In the genomic region with DNA sequence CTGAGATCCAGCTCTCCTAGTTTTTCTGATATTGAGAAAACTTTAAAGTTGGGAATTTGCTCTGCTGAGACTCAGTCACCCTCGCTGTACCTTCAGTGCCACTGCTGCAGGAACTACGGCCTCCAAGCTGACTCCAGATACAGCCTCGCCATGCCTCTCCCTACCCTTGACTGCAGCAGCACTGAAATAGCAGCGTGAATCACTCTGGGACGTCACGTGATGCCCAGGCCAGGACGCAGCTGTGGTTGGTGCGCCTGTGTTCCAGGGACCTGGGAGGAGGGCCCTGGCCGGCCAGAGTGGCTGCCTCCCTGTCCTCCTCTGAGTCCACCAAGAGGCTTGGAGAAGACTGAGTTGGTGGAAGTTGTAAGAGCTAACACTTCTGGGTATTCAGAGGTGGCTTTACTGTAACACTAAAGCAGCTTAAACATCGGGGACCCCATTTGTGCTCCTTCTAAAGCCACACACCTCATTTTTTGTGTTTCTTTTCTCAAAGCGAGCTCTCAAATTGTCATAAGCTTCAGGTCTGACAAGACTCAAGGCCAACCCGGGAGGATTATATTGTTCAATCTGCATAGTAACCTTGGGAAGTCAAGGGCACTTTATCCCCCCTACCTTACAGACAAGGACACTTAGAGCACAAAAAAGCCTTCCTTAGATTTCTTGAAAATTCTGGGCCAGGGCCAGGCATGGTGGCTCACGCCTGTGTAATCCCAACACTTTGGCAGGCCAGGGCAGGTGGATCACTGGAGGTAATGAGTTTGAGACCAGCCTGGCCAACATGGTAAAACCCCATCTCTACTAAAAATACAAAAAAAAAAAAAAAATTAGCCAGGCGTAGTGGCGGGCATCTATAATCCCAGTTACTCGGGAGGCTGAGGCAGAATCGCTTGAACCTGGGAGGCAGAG, we compare ENCODE assay signal across 1 cellular context.
A peak's percentile ranks its signal among the peaks of the same experiment; 100 is the strongest.
TF ChIP-seq lines count a peak whose summit lies in the region.

No MANE protein-coding gene starts in this region.

TF ChIP-seq in K562, 482 proteins besides CTCF, POLR2A, EP300 and RAD21 (continued from another document):
- TF ChIP-seq, protein P1, sequence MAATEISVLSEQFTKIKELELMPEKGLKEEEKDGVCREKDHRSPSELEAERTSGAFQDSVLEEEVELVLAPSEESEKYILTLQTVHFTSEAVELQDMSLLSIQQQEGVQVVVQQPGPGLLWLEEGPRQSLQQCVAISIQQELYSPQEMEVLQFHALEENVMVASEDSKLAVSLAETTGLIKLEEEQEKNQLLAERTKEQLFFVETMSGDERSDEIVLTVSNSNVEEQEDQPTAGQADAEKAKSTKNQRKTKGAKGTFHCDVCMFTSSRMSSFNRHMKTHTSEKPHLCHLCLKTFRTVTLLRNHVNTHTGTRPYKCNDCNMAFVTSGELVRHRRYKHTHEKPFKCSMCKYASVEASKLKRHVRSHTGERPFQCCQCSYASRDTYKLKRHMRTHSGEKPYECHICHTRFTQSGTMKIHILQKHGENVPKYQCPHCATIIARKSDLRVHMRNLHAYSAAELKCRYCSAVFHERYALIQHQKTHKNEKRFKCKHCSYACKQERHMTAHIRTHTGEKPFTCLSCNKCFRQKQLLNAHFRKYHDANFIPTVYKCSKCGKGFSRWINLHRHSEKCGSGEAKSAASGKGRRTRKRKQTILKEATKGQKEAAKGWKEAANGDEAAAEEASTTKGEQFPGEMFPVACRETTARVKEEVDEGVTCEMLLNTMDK (IDR thresholded peaks at IDR 0.05; ENCODE audit: borderline replicate concordance, insufficient read depth, low read depth, low read length, poor library complexity, severe bottlenecking), result no peak
- TF ChIP-seq, protein P2, sequence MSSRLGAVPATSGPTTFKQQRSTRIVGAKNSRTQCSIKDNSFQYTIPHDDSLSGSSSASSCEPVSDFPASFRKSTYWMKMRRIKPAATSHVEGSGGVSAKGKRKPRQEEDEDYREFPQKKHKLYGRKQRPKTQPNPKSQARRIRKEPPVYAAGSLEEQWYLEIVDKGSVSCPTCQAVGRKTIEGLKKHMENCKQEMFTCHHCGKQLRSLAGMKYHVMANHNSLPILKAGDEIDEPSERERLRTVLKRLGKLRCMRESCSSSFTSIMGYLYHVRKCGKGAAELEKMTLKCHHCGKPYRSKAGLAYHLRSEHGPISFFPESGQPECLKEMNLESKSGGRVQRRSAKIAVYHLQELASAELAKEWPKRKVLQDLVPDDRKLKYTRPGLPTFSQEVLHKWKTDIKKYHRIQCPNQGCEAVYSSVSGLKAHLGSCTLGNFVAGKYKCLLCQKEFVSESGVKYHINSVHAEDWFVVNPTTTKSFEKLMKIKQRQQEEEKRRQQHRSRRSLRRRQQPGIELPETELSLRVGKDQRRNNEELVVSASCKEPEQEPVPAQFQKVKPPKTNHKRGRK (tag; IDR thresholded peaks at IDR 0.05), result no peak
- TF ChIP-seq KLF16 (IDR thresholded peaks at IDR 0.05) (no peak), E2F3 (CRISPR knock-in tag; IDR thresholded peaks at IDR 0.05) (no peak), SMC3 (conservative IDR thresholded peaks at IDR 0.05; ENCODE audit: insufficient read depth, low read depth, low read length) (no peak), ZNF324 (CRISPR knock-in tag; IDR thresholded peaks at IDR 0.05) (no peak), CBX3 (IDR thresholded peaks at IDR 0.05; ENCODE audit: borderline replicate concordance in 1 of 2, low read length in 2 of 2) (no peak; a peak in 1 of 3 replicates), NFXL1 (CRISPR knock-in tag; IDR thresholded peaks at IDR 0.05) (no peak), SAFB (IDR thresholded peaks at IDR 0.05; ENCODE audit: borderline replicate concordance, low read depth, low read length) (no peak), RBFOX2 (IDR thresholded peaks at IDR 0.05; ENCODE audit: low read depth, low read length) (peak; percentile 74), TAF9B (IDR thresholded peaks at IDR 0.05; ENCODE audit: partially characterized antibody) (peak; percentile 65), KDM1A (IDR thresholded peaks at IDR 0.05) (no peak), ASH1L (IDR thresholded peaks at IDR 0.05; ENCODE audit: borderline replicate concordance, low read depth, partially characterized antibody) (no peak), ZNF668 (CRISPR knock-in tag; IDR thresholded peaks at IDR 0.05) (no peak), TAF7 (tag; IDR thresholded peaks at IDR 0.05) (no peak)
- TF ChIP-seq, protein P3, sequence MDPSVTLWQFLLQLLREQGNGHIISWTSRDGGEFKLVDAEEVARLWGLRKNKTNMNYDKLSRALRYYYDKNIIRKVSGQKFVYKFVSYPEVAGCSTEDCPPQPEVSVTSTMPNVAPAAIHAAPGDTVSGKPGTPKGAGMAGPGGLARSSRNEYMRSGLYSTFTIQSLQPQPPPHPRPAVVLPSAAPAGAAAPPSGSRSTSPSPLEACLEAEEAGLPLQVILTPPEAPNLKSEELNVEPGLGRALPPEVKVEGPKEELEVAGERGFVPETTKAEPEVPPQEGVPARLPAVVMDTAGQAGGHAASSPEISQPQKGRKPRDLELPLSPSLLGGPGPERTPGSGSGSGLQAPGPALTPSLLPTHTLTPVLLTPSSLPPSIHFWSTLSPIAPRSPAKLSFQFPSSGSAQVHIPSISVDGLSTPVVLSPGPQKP (CRISPR knock-in tag; IDR thresholded peaks at IDR 0.05), result no peak
- TF ChIP-seq, protein P4, sequence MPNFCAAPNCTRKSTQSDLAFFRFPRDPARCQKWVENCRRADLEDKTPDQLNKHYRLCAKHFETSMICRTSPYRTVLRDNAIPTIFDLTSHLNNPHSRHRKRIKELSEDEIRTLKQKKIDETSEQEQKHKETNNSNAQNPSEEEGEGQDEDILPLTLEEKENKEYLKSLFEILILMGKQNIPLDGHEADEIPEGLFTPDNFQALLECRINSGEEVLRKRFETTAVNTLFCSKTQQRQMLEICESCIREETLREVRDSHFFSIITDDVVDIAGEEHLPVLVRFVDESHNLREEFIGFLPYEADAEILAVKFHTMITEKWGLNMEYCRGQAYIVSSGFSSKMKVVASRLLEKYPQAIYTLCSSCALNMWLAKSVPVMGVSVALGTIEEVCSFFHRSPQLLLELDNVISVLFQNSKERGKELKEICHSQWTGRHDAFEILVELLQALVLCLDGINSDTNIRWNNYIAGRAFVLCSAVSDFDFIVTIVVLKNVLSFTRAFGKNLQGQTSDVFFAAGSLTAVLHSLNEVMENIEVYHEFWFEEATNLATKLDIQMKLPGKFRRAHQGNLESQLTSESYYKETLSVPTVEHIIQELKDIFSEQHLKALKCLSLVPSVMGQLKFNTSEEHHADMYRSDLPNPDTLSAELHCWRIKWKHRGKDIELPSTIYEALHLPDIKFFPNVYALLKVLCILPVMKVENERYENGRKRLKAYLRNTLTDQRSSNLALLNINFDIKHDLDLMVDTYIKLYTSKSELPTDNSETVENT (CRISPR knock-in tag; IDR thresholded peaks at IDR 0.05), result no peak
